In the genomic region with DNA sequence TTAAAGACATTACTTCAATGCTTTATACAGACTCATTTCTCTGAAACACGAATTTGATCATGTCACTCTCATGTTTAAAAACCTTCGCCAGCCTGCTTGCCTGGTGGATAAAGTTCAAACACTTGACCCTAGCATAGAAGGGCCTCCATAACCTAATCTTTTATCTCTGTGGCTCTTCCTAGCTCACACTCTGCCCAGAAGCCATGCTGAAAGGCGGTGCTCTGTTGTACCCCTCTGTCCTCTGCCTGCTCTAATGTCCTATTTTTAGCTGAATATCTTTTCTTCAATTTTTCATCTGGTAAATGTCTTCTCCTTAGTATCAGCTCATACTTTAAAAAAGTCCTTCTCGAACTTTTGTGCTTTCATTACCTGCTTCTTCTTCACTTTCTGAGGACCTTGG, we compare ENCODE assay signal across 9 cellular contexts.
"Had no signal": no experiment of that assay in that cellular context is flagged by ENCODE, and none has a peak within 500 bp of the region (broad histone marks: within the 10 kb centered on the region; RNA-seq: fewer than 3 reads in every experiment).

No MANE protein-coding gene starts in this region.

- H2AFZ ChIP-seq: GM23248, GM23338 had no signal

- H3K4me3 ChIP-seq: GM23248, GM23338, HAP-1 had no signal

- H3K9me3 ChIP-seq: HAP-1 had no signal

- H3K4me1 ChIP-seq: HAP-1 had no signal

- H3K9ac ChIP-seq: GM23248 had no signal

- H3K36me3 ChIP-seq: HAP-1 had no signal

- ATAC-seq: GM23338, HCT116 had no signal

- DNase-seq: GM23248, GOT3, H7, H9, HCEC 1CT, HFFc6 had no signal

- H3K27ac ChIP-seq: GM23248 had no signal

- H3K4me2 ChIP-seq: GM23338 had no signal
